Comparison of ENCODE assay signal across 12 cellular contexts in genomic region chr1:157776971-157777386, GRCh38. TPM values are rescaled to one million over a fixed set of nuclear protein-coding genes. Genes with fewer than 3 reads are reported as not detected.
DNase-seq lines count a peak whose midpoint lies in the region; ATAC-seq and TF ChIP-seq lines count a peak whose summit lies in the region.
"Had no signal": no experiment of that assay in that cellular context is flagged by ENCODE, and none has a peak within 500 bp of the region (broad histone marks: within the 10 kb centered on the region; RNA-seq: fewer than 3 reads in every experiment).

TSS of gene FCRL2 (minus strand) at chr1:157777132. CDS start at chr1:157777073, 59 bp downstream.

- no peak for TF ChIP-seq CTCF in osteoblast (IDR thresholded peaks at IDR 0.05; ENCODE audit: extremely low read depth, low read depth, low read length)

- H4K20me1 ChIP-seq in osteoblast (ENCODE audit: insufficient read depth, low read length) = no peaks in the 10 kb centered on the region

- no peaks in the 10 kb centered on the region for H3K27me3 ChIP-seq in osteoblast (ENCODE audit: insufficient read depth, low read length)

- no peaks in the 10 kb centered on the region for H3K9me3 ChIP-seq in osteoblast (ENCODE audit: low read depth, low read length)
- H3K9me3 ChIP-seq: A549 had no signal

- H3K4me3 ChIP-seq in osteoblast (ENCODE audit: insufficient read depth, low read length) = no peak within 1 kb of the TSS
- H3K4me3 ChIP-seq: A549 had no signal

- no peak within 1 kb of the TSS for H2AFZ ChIP-seq in osteoblast (ENCODE audit: low read length)

- no peaks in the 10 kb centered on the region for H3K36me3 ChIP-seq in osteoblast (ENCODE audit: insufficient read depth, low read length)

- H3K4me1 ChIP-seq in osteoblast (ENCODE audit: insufficient read depth, low read length) = no peaks in the 10 kb centered on the region
- H3K4me1 ChIP-seq: A549 had no signal

- H3K79me2 ChIP-seq in osteoblast (ENCODE audit: insufficient read depth, low read length) = no peaks in the 10 kb centered on the region

- ATAC-seq in HG02885 (IDR thresholded peaks at IDR 0.05; ENCODE audit: poor library complexity, unreplicated experiment) = peak; percentile 41
- ATAC-seq in left lobe of liver = no peak
- ATAC-seq: A549 had no signal

- DNase-seq in SIG-M5 treated with dmso at 0.1 percent for 504 hours (lab: John Stamatoyannopoulos, UW; ENCODE audit: unreplicated experiment) = peak; percentile 6
- no peak for DNase-seq in SIG-M5 (lab: John Stamatoyannopoulos, UW)
- peak; percentile 22 for DNase-seq in NCI-H2029 treated with DMSO at 0.1 percent for 48 hours (lab: John Stamatoyannopoulos, UW)
- no peak for DNase-seq in amygdala (lab: John Stamatoyannopoulos, UW)
- DNase-seq in left lobe of liver (ENCODE audit: low spot score) = no peak
- no peak for DNase-seq in NCI-H69 (lab: John Stamatoyannopoulos, UW)
- DNase-seq in osteoblast (ENCODE audit: insufficient read length, low spot score, missing footprints) = no peak

- H3K27ac ChIP-seq in osteoblast (ENCODE audit: low read depth, low read length) = no peak within 1 kb of the TSS
- H3K27ac ChIP-seq: A549 had no signal

- H3K4me2 ChIP-seq in osteoblast (ENCODE audit: insufficient read depth, low read length) = no peak within 1 kb of the TSS
- H3K4me2 ChIP-seq: A549 had no signal

RNA-seq across cellular contexts. Expression of gene FCRL2, which starts in this region (rescaled TPM):
- total RNA-seq in left lobe of liver (not detected), osteoblast (not detected in 2 replicates)
- total RNA-seq: myocyte; skeletal muscle tissue; T-helper 1 cell treated with Interleukin-12 subunit alpha and Interleukin-12 subunit beta and Interleukin-4 antibody, amounts not matched to agents 30 ng/mL and 1 ng/mL, for 36 hours had no signal

Comparison
In these comparisons a context has a peak if more than half of its experiments do, and no peak if none do; other contexts are left out.
1. DNase-seq: peak in SIG-M5 treated with dmso at 0.1 percent for 504 hours (single experiment) and NCI-H2029 treated with DMSO at 0.1 percent for 48 hours (single experiment); none in SIG-M5 (single experiment), amygdala (0 of 56), left lobe of liver (single experiment), NCI-H69 (single experiment) and osteoblast (single experiment).